In the genomic region with DNA sequence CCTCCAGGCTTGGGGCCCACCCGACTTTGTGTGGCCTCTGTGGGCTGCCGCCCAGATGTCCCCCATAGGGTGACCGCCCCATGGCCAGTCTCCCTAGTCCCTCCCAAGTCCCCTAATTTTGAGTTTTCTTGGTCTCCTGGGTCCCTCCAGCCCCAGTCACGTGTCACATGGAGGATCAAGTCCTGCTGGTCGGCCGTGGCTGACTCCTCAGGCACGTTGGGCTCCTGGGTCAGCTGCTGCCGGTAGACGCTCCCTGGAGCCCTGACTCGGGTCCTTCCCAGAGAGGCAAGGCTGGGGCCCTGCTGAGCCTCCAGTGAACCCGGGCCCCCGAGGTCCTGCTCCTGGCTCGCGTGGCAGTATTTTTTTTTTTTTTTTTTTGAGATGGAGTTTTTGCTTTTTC, we compare ENCODE assay signal across 16 cellular contexts. TPM values are rescaled to one million over a fixed set of nuclear protein-coding genes. Genes with fewer than 3 reads are reported as not detected.
DNase-seq lines count a peak whose midpoint lies in the region; ATAC-seq, FAIRE-seq and TF ChIP-seq lines count a peak whose summit lies in the region.
"Not testable (repeated sequence)": the region's sequence is repeated elsewhere in the genome, so short reads cannot be mapped to it uniquely, and the experiment has no call there.
"Had no signal": no experiment of that assay in that cellular context is flagged by ENCODE, and none has a peak within 500 bp of the region (broad histone marks: within the 10 kb centered on the region; RNA-seq: fewer than 3 reads in every experiment).

No MANE protein-coding gene starts in this region.

- not testable (repeated sequence) for H4K20me1 ChIP-seq in BLaER1; BLaER1 treated with 17β-estradiol and CSF1 and Interleukin-3, amounts not matched to agents 10 nM and 100 nM; K562 (replicated peaks; ENCODE audit: control insufficient read depth, insufficient read depth, low read length)

- not testable (repeated sequence) for H3K27me3 ChIP-seq in BLaER1; BLaER1 treated with 17β-estradiol and CSF1 and Interleukin-3, amounts not matched to agents 10 nM and 100 nM; K562 (ENCODE audit: control insufficient read depth in 2 of 2, insufficient read depth in 2 of 2, low read length in 2 of 2)

- H3K4me3 ChIP-seq in BLaER1; BLaER1 treated with 17β-estradiol and CSF1 and Interleukin-3, amounts not matched to agents 10 nM and 100 nM; K562: not testable (repeated sequence)

- H2AFZ ChIP-seq in K562 (ENCODE audit: low read depth, low read length): not testable (repeated sequence)

- not testable (repeated sequence) for BruUV-seq in K562 (replicated peaks; lab: Mats Ljungman, UMichigan)

- not testable (repeated sequence) for ATAC-seq in K562

- not testable (repeated sequence) for H3K9me3 ChIP-seq in BLaER1; BLaER1 treated with 17β-estradiol and CSF1 and Interleukin-3, amounts not matched to agents 10 nM and 100 nM (replicated peaks in 1 of 11); K562 (replicated peaks; ENCODE audit: control insufficient read depth, insufficient read depth, low read depth, low read length)

- WGBS in K562 (ENCODE audit: insufficient coverage, low coverage, missing lambda C conversion rate): 58% methylated on average over 14 of the region's 14 CpGs

- not testable (repeated sequence) for H3K79me2 ChIP-seq in K562 (ENCODE audit: control insufficient read depth, insufficient read depth, low read length)

- H3K36me3 ChIP-seq in BLaER1; BLaER1 treated with 17β-estradiol and CSF1 and Interleukin-3, amounts not matched to agents 10 nM and 100 nM; K562 (ENCODE audit: control insufficient read depth, insufficient read depth, low read length): not testable (repeated sequence)

- in situ Hi-C loops in K562 (cut with MboI): not testable (repeated sequence)

- not testable (repeated sequence) for TF ChIP-seq POLR2A in K562 (conservative IDR thresholded peaks at IDR 0.05)

- intact Hi-C loops in K562 (cut with micrococcal nuclease): not testable (repeated sequence)

- peak overlapping the region; percentile 90; the same call in 1 of the 2 replicates for H3K4me2 ChIP-seq in BLaER1
- peak overlapping the region in 6 of 11 experiments; percentile 73 to 96 (median 86); a peak in 9 of 22 replicates for H3K4me2 ChIP-seq in BLaER1 treated with 17β-estradiol and CSF1 and Interleukin-3, amounts not matched to agents 10 nM and 100 nM
- not testable (repeated sequence) for H3K4me2 ChIP-seq in K562 (ENCODE audit: insufficient read depth, low read length)

- H3K9ac ChIP-seq in BLaER1; BLaER1 treated with 17β-estradiol and CSF1 and Interleukin-3, amounts not matched to agents 10 nM and 100 nM; K562 (ENCODE audit: insufficient read depth in 1 of 2, low read depth in 2 of 2, low read length in 2 of 2): not testable (repeated sequence)

- POLR2A ChIA-PET in K562 (lab: Yijun Ruan, JAX): not testable (repeated sequence)

- not testable (repeated sequence) for DNase-seq in K562 (ENCODE audit: extremely low read depth in 1 of 4, low spot score in 3 of 4)

- H3K27ac ChIP-seq in BLaER1; BLaER1 treated with 17β-estradiol and CSF1 and Interleukin-3, amounts not matched to agents 10 nM and 100 nM; K562 (ENCODE audit: extremely low read depth, low read depth, low read length): not testable (repeated sequence)

- not testable (repeated sequence) for H3K9me1 ChIP-seq in K562 (ENCODE audit: control insufficient read depth, insufficient read depth, low read length)

- not testable (repeated sequence) for TF ChIP-seq CTCF in K562 (IDR thresholded peaks at IDR 0.05 in 2 of 3, conservative IDR thresholded peaks at IDR 0.05 in 1 of 3; ENCODE audit: insufficient read depth in 2 of 3, low read depth in 1 of 3, low read length in 3 of 3)

- FAIRE-seq in K562 (lab: Jason Lieb, UNC): not testable (repeated sequence)

- CTCF ChIA-PET in K562 (lab: Yijun Ruan, JAX; ENCODE audit: low intra/inter-chr PET ratio): not testable (repeated sequence)

- not testable (repeated sequence) for TF ChIP-seq RAD21 in K562 (CRISPR knock-in tag; conservative IDR thresholded peaks at IDR 0.05 in 1 of 2, IDR thresholded peaks at IDR 0.05 in 1 of 2)

- H3K4me1 ChIP-seq in BLaER1 (peaks cover 70% of the 10 kb centered on the region), K562 (replicated peaks in 1 of 2; ENCODE audit: control insufficient read depth in 2 of 2, insufficient read depth in 2 of 2, low read length in 2 of 2) (peaks cover 0 to 48% of the 10 kb centered on the region in 2 experiments; a peak in 3 of 5 replicates)
- H3K4me1 ChIP-seq in BLaER1 treated with 17β-estradiol and CSF1 and Interleukin-3, amounts not matched to agents 10 nM and 100 nM: peaks cover 28 to 64% (median 43%) of the 10 kb centered on the region in 10 experiments

- not testable (repeated sequence) for TF ChIP-seq EP300 in K562 (IDR thresholded peaks at IDR 0.05; ENCODE audit: low read length)

RNA-seq across cellular contexts. Expression of a gene that starts 10.2 kb away (rescaled TPM):
- total RNA-seq in K562 (2011; cell fraction: chromatin; rRNA removed; ENCODE audit: low replicate concordance): 0.21 TPM in 1 of 2 replicates, not detected in the other
- total RNA-seq in K562 (2011; cell fraction: nucleolus; rRNA removed): under 0.01 and 0.13 TPM in 2 replicates
- total RNA-seq in K562 (2011; cell fraction: nucleoplasm; rRNA removed): 0.07 and 0.23 TPM in 2 replicates
- total RNA-seq in K562 (2014; rRNA removed) (not detected in 2 replicates), K562 (2014; rRNA removed; fragmentation: Illumina TruSeq; extraction: Trizol) (not detected in 2 replicates), K562 (2015; rRNA removed; fragmentation: Illumina TruSeq; extraction: Trizol) (not detected in 2 replicates), K562 (2021) (0.18 and 0.60 TPM in 2 replicates)
- polyA plus RNA-seq in K562 (2011; rRNA removed) (0.03 and 0.04 TPM in 2 replicates), K562 (2014; fragmentation: Illumina TruSeq; extraction: Trizol) (not detected in 2 replicates), K562 (2014; fragmentation: Nextera tagmentation; extraction: Ambion mirVana) (not detected), K562 (2014; rRNA removed) (not detected in 2 replicates)
- 0.09 and 0.16 TPM in 2 replicates for polyA plus RNA-seq in K562 (2011; cell fraction: cytosol; rRNA removed)
- 0.10 and 0.21 TPM in 2 replicates for polyA plus RNA-seq in K562 (2011; cell fraction: nucleus; rRNA removed)
- polyA plus RNA-seq in K562 (2012): 0.05 and 0.39 TPM in 2 replicates
- polyA minus RNA-seq in K562 (2011; rRNA and poly(A)+ RNA removed): not detected in 2 replicates
- not detected in 2 replicates for polyA minus RNA-seq in K562 (2011; cell fraction: cytosol; rRNA and poly(A)+ RNA removed)
- polyA minus RNA-seq in K562 (2011; cell fraction: nucleus; rRNA and poly(A)+ RNA removed): 0.11 TPM in 1 of 2 replicates, not detected in the other
- total RNA-seq: A172 had no signal
- polyA plus RNA-seq: A549, AG04450, CD14-positive monocyte had no signal

RNA-seq across cellular contexts. Expression of a gene that starts 11.9 kb away (rescaled TPM):
- total RNA-seq in K562 (2011; cell fraction: chromatin; rRNA removed; ENCODE audit: low replicate concordance): 197 and 522 TPM in 2 replicates
- total RNA-seq in K562 (2011; cell fraction: nucleolus; rRNA removed): 417 and 489 TPM in 2 replicates
- total RNA-seq in K562 (2011; cell fraction: nucleoplasm; rRNA removed): 246 and 263 TPM in 2 replicates
- 106 and 126 TPM in 2 replicates for total RNA-seq in K562 (2014; rRNA removed)
- 10.3 and 15.6 TPM in 2 replicates for total RNA-seq in K562 (2014; rRNA removed; fragmentation: Illumina TruSeq; extraction: Trizol)
- total RNA-seq in K562 (2015; rRNA removed; fragmentation: Illumina TruSeq; extraction: Trizol): 43.2 and 45.2 TPM in 2 replicates
- total RNA-seq in K562 (2021): 92.0 and 93.4 TPM in 2 replicates
- polyA plus RNA-seq in K562 (2011; rRNA removed): 27.7 and 27.9 TPM in 2 replicates
- 18.3 and 42.9 TPM in 2 replicates for polyA plus RNA-seq in K562 (2011; cell fraction: cytosol; rRNA removed)
- 168 and 341 TPM in 2 replicates for polyA plus RNA-seq in K562 (2011; cell fraction: nucleus; rRNA removed)
- polyA plus RNA-seq in K562 (2012): 31.9 and 52.8 TPM in 2 replicates
- polyA plus RNA-seq in K562 (2014; fragmentation: Illumina TruSeq; extraction: Trizol): 18.9 and 42.2 TPM in 2 replicates
- polyA plus RNA-seq in K562 (2014; fragmentation: Nextera tagmentation; extraction: Ambion mirVana): under 1 TPM; 0.07 to 0.77 TPM
- 113 and 117 TPM in 2 replicates for polyA plus RNA-seq in K562 (2014; rRNA removed)
- polyA minus RNA-seq in K562 (2011; rRNA and poly(A)+ RNA removed): 6.7 and 14.8 TPM in 2 replicates
- 23.6 and 41.7 TPM in 2 replicates for polyA minus RNA-seq in K562 (2011; cell fraction: cytosol; rRNA and poly(A)+ RNA removed)
- 44.3 and 53.4 TPM in 2 replicates for polyA minus RNA-seq in K562 (2011; cell fraction: nucleus; rRNA and poly(A)+ RNA removed)

RNA-seq across cellular contexts. Expression of a gene that starts 24.2 kb away (rescaled TPM):
- 0.76 and 5.5 TPM in 2 replicates for total RNA-seq in K562 (2011; cell fraction: chromatin; rRNA removed; ENCODE audit: low replicate concordance)
- 5.1 and 7.2 TPM in 2 replicates for total RNA-seq in K562 (2011; cell fraction: nucleolus; rRNA removed)
- 1.9 and 3.4 TPM in 2 replicates for total RNA-seq in K562 (2011; cell fraction: nucleoplasm; rRNA removed)
- total RNA-seq in K562 (2014; rRNA removed): 4.0 and 4.6 TPM in 2 replicates
- 0.03 and 0.04 TPM in 2 replicates for total RNA-seq in K562 (2014; rRNA removed; fragmentation: Illumina TruSeq; extraction: Trizol)
- 0.98 and 1.2 TPM in 2 replicates for total RNA-seq in K562 (2015; rRNA removed; fragmentation: Illumina TruSeq; extraction: Trizol)
- 6.4 and 7.1 TPM in 2 replicates for total RNA-seq in K562 (2021)
- polyA plus RNA-seq in K562 (2011; rRNA removed): 0.85 and 1.6 TPM in 2 replicates
- 1.3 and 7.5 TPM in 2 replicates for polyA plus RNA-seq in K562 (2011; cell fraction: cytosol; rRNA removed)
- polyA plus RNA-seq in K562 (2011; cell fraction: nucleus; rRNA removed): 3.0 and 6.5 TPM in 2 replicates
- polyA plus RNA-seq in K562 (2012): 3.8 and 6.1 TPM in 2 replicates
- polyA plus RNA-seq in K562 (2014; fragmentation: Illumina TruSeq; extraction: Trizol): 0.16 and 0.84 TPM in 2 replicates
- under 1 TPM; 0.01 to 0.06 TPM for polyA plus RNA-seq in K562 (2014; fragmentation: Nextera tagmentation; extraction: Ambion mirVana)
- 2.6 and 3.0 TPM in 2 replicates for polyA plus RNA-seq in K562 (2014; rRNA removed)
- polyA minus RNA-seq in K562 (2011; rRNA and poly(A)+ RNA removed): 0.42 and 0.69 TPM in 2 replicates
- 2.0 and 2.4 TPM in 2 replicates for polyA minus RNA-seq in K562 (2011; cell fraction: cytosol; rRNA and poly(A)+ RNA removed)
- polyA minus RNA-seq in K562 (2011; cell fraction: nucleus; rRNA and poly(A)+ RNA removed): 2.7 and 4.3 TPM in 2 replicates
- total RNA-seq: B cell; CD4-positive, alpha-beta memory T cell; CD4-positive, alpha-beta T cell; CD4-positive, CD25-positive, alpha-beta regulatory T cell; CD8-positive, alpha-beta T cell had no signal
- polyA plus RNA-seq: CD14-positive monocyte; CD4-positive, alpha-beta memory T cell; CD4-positive, CD25-positive, alpha-beta regulatory T cell; CD8-positive, alpha-beta memory T cell had no signal

RNA-seq across cellular contexts. Expression of a gene that starts 38.6 kb away (rescaled TPM):
- not detected in 2 replicates for total RNA-seq in K562 (2011; cell fraction: chromatin; rRNA removed; ENCODE audit: low replicate concordance)
- total RNA-seq in K562 (2011; cell fraction: nucleolus; rRNA removed): not detected in 2 replicates
- total RNA-seq in K562 (2011; cell fraction: nucleoplasm; rRNA removed): 0.37 TPM in 1 of 2 replicates, not detected in the other
- not detected in 2 replicates for total RNA-seq in K562 (2014; rRNA removed)
- total RNA-seq in K562 (2014; rRNA removed; fragmentation: Illumina TruSeq; extraction: Trizol): not detected in 2 replicates
- total RNA-seq in K562 (2015; rRNA removed; fragmentation: Illumina TruSeq; extraction: Trizol): not detected in 2 replicates
- total RNA-seq in K562 (2021): not detected in 2 replicates
- not detected in 2 replicates for polyA plus RNA-seq in K562 (2011; rRNA removed)
- not detected in 2 replicates for polyA plus RNA-seq in K562 (2011; cell fraction: cytosol; rRNA removed)
- polyA plus RNA-seq in K562 (2011; cell fraction: nucleus; rRNA removed): not detected in 2 replicates
- polyA plus RNA-seq in K562 (2012): 0.11 TPM in 1 of 2 replicates, not detected in the other
- polyA plus RNA-seq in K562 (2014; fragmentation: Illumina TruSeq; extraction: Trizol): not detected in 2 replicates
- polyA plus RNA-seq in K562 (2014; fragmentation: Nextera tagmentation; extraction: Ambion mirVana): not detected
- polyA plus RNA-seq in K562 (2014; rRNA removed): not detected in 2 replicates
- not detected in 2 replicates for polyA minus RNA-seq in K562 (2011; rRNA and poly(A)+ RNA removed)
- not detected in 2 replicates for polyA minus RNA-seq in K562 (2011; cell fraction: cytosol; rRNA and poly(A)+ RNA removed)
- polyA minus RNA-seq in K562 (2011; cell fraction: nucleus; rRNA and poly(A)+ RNA removed): not detected in 2 replicates
- total RNA-seq: A172; A673; B cell; Calu3; CD4-positive, alpha-beta memory T cell; CD4-positive, alpha-beta T cell; CD4-positive, CD25-positive, alpha-beta regulatory T cell; CD8-positive, alpha-beta memory T cell; CD8-positive, alpha-beta T cell; Daoy had no signal
- polyA plus RNA-seq: CD14-positive monocyte; CD4-positive, alpha-beta memory T cell; CD8-positive, alpha-beta memory T cell had no signal

RNA-seq across cellular contexts. Expression of a gene that starts 52.3 kb away (rescaled TPM):
- 54.7 and 190 TPM in 2 replicates for total RNA-seq in K562 (2011; cell fraction: chromatin; rRNA removed; ENCODE audit: low replicate concordance)
- total RNA-seq in K562 (2011; cell fraction: nucleolus; rRNA removed): 155 and 182 TPM in 2 replicates
- 64.8 and 77.4 TPM in 2 replicates for total RNA-seq in K562 (2011; cell fraction: nucleoplasm; rRNA removed)
- total RNA-seq in K562 (2014; rRNA removed) (173 and 183 TPM in 2 replicates), K562 (2014; rRNA removed; fragmentation: Illumina TruSeq; extraction: Trizol) (18.6 and 20.2 TPM in 2 replicates), K562 (2015; rRNA removed; fragmentation: Illumina TruSeq; extraction: Trizol) (80.1 and 87.1 TPM in 2 replicates), K562 (2021) (151 and 167 TPM in 2 replicates)
- polyA plus RNA-seq in K562 (2011; rRNA removed) (36.7 and 40.8 TPM in 2 replicates), K562 (2014; fragmentation: Illumina TruSeq; extraction: Trizol) (29.2 and 90.5 TPM in 2 replicates), K562 (2014; fragmentation: Nextera tagmentation; extraction: Ambion mirVana) (1 to 10 TPM in 1 of 2 experiments, under 1 TPM in 1; 0.10 to 1.0 TPM), K562 (2014; rRNA removed) (123 and 131 TPM in 2 replicates)
- 47.1 and 118 TPM in 2 replicates for polyA plus RNA-seq in K562 (2011; cell fraction: cytosol; rRNA removed)
- polyA plus RNA-seq in K562 (2011; cell fraction: nucleus; rRNA removed): 98.3 and 162 TPM in 2 replicates
- polyA plus RNA-seq in K562 (2012): 69.9 and 90.0 TPM in 2 replicates
- polyA minus RNA-seq in K562 (2011; rRNA and poly(A)+ RNA removed): 14.9 and 33.5 TPM in 2 replicates
- 50.2 and 62.0 TPM in 2 replicates for polyA minus RNA-seq in K562 (2011; cell fraction: cytosol; rRNA and poly(A)+ RNA removed)
- polyA minus RNA-seq in K562 (2011; cell fraction: nucleus; rRNA and poly(A)+ RNA removed): 28.4 and 31.9 TPM in 2 replicates
